Comparison of ENCODE assay signal across 18 cellular contexts in the genomic region with DNA sequence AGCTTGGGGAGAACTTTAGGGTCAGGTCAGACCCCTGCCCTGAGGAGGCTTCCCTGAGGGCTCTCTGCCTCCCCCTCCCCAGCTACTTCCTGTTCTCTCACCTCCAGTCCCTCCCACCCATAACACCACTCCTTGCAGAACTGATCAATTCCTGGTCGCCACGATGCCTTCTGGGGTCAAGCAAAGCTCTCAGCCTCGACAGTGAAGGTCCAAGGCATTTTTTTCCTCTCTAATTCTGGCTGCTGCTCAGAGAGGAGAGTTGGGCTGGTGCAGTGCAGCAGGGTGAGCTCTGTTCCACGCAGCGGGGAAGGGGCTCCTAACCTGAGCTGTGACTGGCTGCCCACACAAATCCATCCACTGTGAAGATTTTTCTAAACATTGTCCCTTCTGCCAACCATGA.
DNase-seq lines count a peak whose midpoint lies in the region; ATAC-seq and TF ChIP-seq lines count a peak whose summit lies in the region.
"Had no signal": no experiment of that assay in that cellular context is flagged by ENCODE, and none has a peak within 500 bp of the region (broad histone marks: within the 10 kb centered on the region; RNA-seq: fewer than 3 reads in every experiment).

No MANE protein-coding gene starts in this region.

- H3K9ac ChIP-seq in endodermal cell (ENCODE audit: extremely low read depth, low read length, poor library complexity, severe bottlenecking) (no peak overlapping the region), neuronal stem cell (ENCODE audit: low read depth, low read length, poor library complexity) (no peak overlapping the region)

- no peaks in the 10 kb centered on the region for H3K4me1 Mint-ChIP-seq in activated naive CD8-positive, alpha-beta T cell treated with anti-CD3 and anti-CD28 coated beads, Interleukin-2, amount 10 ng/mL, durations not matched to agents 7 days and 5 days
- no peaks in the 10 kb centered on the region for H3K4me1 Mint-ChIP-seq in activated naive CD8-positive, alpha-beta T cell treated with anti-CD3 and anti-CD28 coated beads, Interleukin-2, amount 50 U/mL, for 24 hours
- H3K4me1 Mint-ChIP-seq in endodermal cell, result peaks cover 8% of the 10 kb centered on the region
- H3K4me1 Mint-ChIP-seq: B cell had no signal

- no peak overlapping the region for H3K4me2 ChIP-seq in neuronal stem cell (ENCODE audit: insufficient read depth, low read length, poor library complexity, severe bottlenecking)
- H3K4me2 ChIP-seq: GM23338 had no signal

- no peak overlapping the region for H3K27ac ChIP-seq in endodermal cell (ENCODE audit: low read depth, low read length)
- H3K27ac ChIP-seq in upper lobe of right lung, result no peak overlapping the region
- H3K27ac ChIP-seq in neuronal stem cell (replicated peaks; ENCODE audit: low read length), result no peak overlapping the region
- no peak overlapping the region for H3K27ac ChIP-seq in lower lobe of right lung

- H4K91ac ChIP-seq in neuronal stem cell (ENCODE audit: low read depth, low read length, poor library complexity), result no peak overlapping the region

- H3K36me3 Mint-ChIP-seq in activated naive CD8-positive, alpha-beta T cell treated with anti-CD3 and anti-CD28 coated beads, Interleukin-2, amount 10 ng/mL, durations not matched to agents 7 days and 5 days, result no peaks in the 10 kb centered on the region
- no peaks in the 10 kb centered on the region for H3K36me3 Mint-ChIP-seq in activated naive CD8-positive, alpha-beta T cell treated with anti-CD3 and anti-CD28 coated beads, Interleukin-2, amount 50 U/mL, for 24 hours (ENCODE audit: low read depth)
- H3K36me3 Mint-ChIP-seq in endodermal cell (ENCODE audit: low read depth), result no peaks in the 10 kb centered on the region

- H3K36me3 ChIP-seq in endodermal cell (ENCODE audit: control insufficient read depth, insufficient read depth, low read length) (no peaks in the 10 kb centered on the region), upper lobe of right lung (no peaks in the 10 kb centered on the region), neuronal stem cell (replicated peaks in 1 of 2; ENCODE audit: control insufficient read depth in 2 of 2, insufficient read depth in 2 of 2, low read length in 2 of 2) (no peaks in the 10 kb centered on the region), lower lobe of right lung (no peaks in the 10 kb centered on the region)

- H3K14ac ChIP-seq in neuronal stem cell (ENCODE audit: low read length), result no peak overlapping the region

- H2AFZ ChIP-seq in neuronal stem cell (ENCODE audit: low read length), result no peak overlapping the region
- H2AFZ ChIP-seq: GM23338 had no signal

- H3K4ac ChIP-seq in neuronal stem cell (ENCODE audit: low read length), result no peak overlapping the region

- no peak overlapping the region for H3K23ac ChIP-seq in neuronal stem cell (ENCODE audit: low read depth, low read length, poor library complexity)

- H3K18ac ChIP-seq in neuronal stem cell (ENCODE audit: low read length), result no peak overlapping the region

- H3K4me3 ChIP-seq in endodermal cell (ENCODE audit: low read length) (no peak overlapping the region), upper lobe of right lung (no peak overlapping the region), neuronal stem cell (ENCODE audit: low read length in 2 of 2) (peak overlapping the region in 1 of 2 donors; percentile 53), lower lobe of right lung (no peak overlapping the region)
- H3K4me3 ChIP-seq: GM23338, K562 had no signal

- intact Hi-C loops in posterior vena cava (cut with DNase I), result no loop called here
- intact Hi-C loops in upper lobe of right lung (cut with DNase I), result no loop called here
- intact Hi-C loops in lower lobe of right lung (cut with DNase I), result no loop called here

- no peaks in the 10 kb centered on the region for H3K9me3 Mint-ChIP-seq in activated naive CD8-positive, alpha-beta T cell treated with anti-CD3 and anti-CD28 coated beads, Interleukin-2, amount 10 ng/mL, durations not matched to agents 7 days and 5 days
- H3K9me3 Mint-ChIP-seq in activated naive CD8-positive, alpha-beta T cell treated with anti-CD3 and anti-CD28 coated beads, Interleukin-2, amount 50 U/mL, for 24 hours, result no peaks in the 10 kb centered on the region
- no peaks in the 10 kb centered on the region for H3K9me3 Mint-ChIP-seq in endodermal cell
- H3K9me3 Mint-ChIP-seq: GM23338 had no signal

- POLR2A ChIA-PET in activated naive CD8-positive, alpha-beta T cell treated with anti-CD3 and anti-CD28 coated beads, Interleukin-2, amount 10 ng/mL, durations not matched to agents 7 days and 5 days (lab: Charles Lee), result no interaction called here

- H3K4me1 ChIP-seq in endodermal cell (ENCODE audit: control insufficient read depth, insufficient read depth, low read length) (no peaks in the 10 kb centered on the region), upper lobe of right lung (no peaks in the 10 kb centered on the region), neuronal stem cell (ENCODE audit: control insufficient read depth in 2 of 2, insufficient read depth in 1 of 2, low read depth in 1 of 2, low read length in 2 of 2) (peaks cover 0 to 3% of the 10 kb centered on the region in 2 donors), lower lobe of right lung (no peaks in the 10 kb centered on the region)

- no peak for TF ChIP-seq CTCF in endodermal cell (conservative IDR thresholded peaks at IDR 0.05)
- no peak for TF ChIP-seq CTCF in upper lobe of right lung (IDR thresholded peaks at IDR 0.05)
- TF ChIP-seq CTCF in lower lobe of right lung (IDR thresholded peaks at IDR 0.05), result no peak

- 97% methylated on average over 5 of the region's 5 CpGs; no CpG with 5 or more reads in 1 of the 2 experiments for WGBS in endodermal cell (ENCODE audit: insufficient coverage in 1 of 2, insufficient read length in 1 of 2), 2 experiments
- no CpG with 5 or more reads among the region's 5 CpGs for WGBS in neuronal stem cell (ENCODE audit: extremely low coverage in 2 of 2, insufficient read length in 2 of 2, insufficient replicate concordance in 1 of 2), 2 donors

- ATAC-seq in activated naive CD8-positive, alpha-beta T cell treated with anti-CD3 and anti-CD28 coated beads, Interleukin-2, amount 10 ng/mL, durations not matched to agents 7 days and 5 days (ENCODE audit: low read depth), result no peak
- no peak for ATAC-seq in activated naive CD8-positive, alpha-beta T cell treated with anti-CD3 and anti-CD28 coated beads, Interleukin-2, amount 50 U/mL, for 24 hours
- ATAC-seq in upper lobe of right lung (no peak), lower lobe of right lung (no peak)
- ATAC-seq: GM23338, K562 had no signal

- no peak overlapping the region for H2BK120ac ChIP-seq in neuronal stem cell (ENCODE audit: low read depth, low read length)

- no peak overlapping the region for H2BK12ac ChIP-seq in neuronal stem cell (ENCODE audit: low read length)

- H2BK15ac ChIP-seq in neuronal stem cell (ENCODE audit: low read length), result no peak overlapping the region

- H2AK5ac ChIP-seq in neuronal stem cell (ENCODE audit: low read depth, low read length), result no peak overlapping the region

- peaks cover 4% of the 10 kb centered on the region for H3K27me3 Mint-ChIP-seq in activated naive CD8-positive, alpha-beta T cell treated with anti-CD3 and anti-CD28 coated beads, Interleukin-2, amount 10 ng/mL, durations not matched to agents 7 days and 5 days
- H3K27me3 Mint-ChIP-seq in activated naive CD8-positive, alpha-beta T cell treated with anti-CD3 and anti-CD28 coated beads, Interleukin-2, amount 50 U/mL, for 24 hours, result peaks cover 14% of the 10 kb centered on the region
- no peaks in the 10 kb centered on the region for H3K27me3 Mint-ChIP-seq in endodermal cell (ENCODE audit: insufficient read depth)

- peak; percentile 7 for DNase-seq in activated naive CD8-positive, alpha-beta T cell treated with anti-CD3 and anti-CD28 coated beads, Interleukin-2, amount 10 ng/mL, durations not matched to agents 7 days and 5 days
- no peak for DNase-seq in activated naive CD8-positive, alpha-beta T cell treated with anti-CD3 and anti-CD28 coated beads, Interleukin-2, amount 50 U/mL, for 24 hours
- peak; percentile 25 for DNase-seq in endodermal cell
- peak; percentile 40 for DNase-seq in posterior vena cava (ENCODE audit: low spot score)
- peak; percentile 34 for DNase-seq in upper lobe of right lung
- DNase-seq in neuronal stem cell (ENCODE audit: low spot score), result no peak
- DNase-seq in lower lobe of right lung, result no peak
- no peak for DNase-seq in activated naive CD4-positive, alpha-beta T cell treated with anti-CD3 and anti-CD28 coated beads, Interleukin-2, amount 50 U/mL, for 16 hours
- DNase-seq: DMS79 treated with DMSO at 0.1 percent for 48 hours; NCI-H1105; NCI-H1694; NCI-H2081 treated with DMSO at 0.1 percent for 48 hours; NCI-H510A; NCI-H748 treated with DMSO at 0.1 percent for 48 hours; NK-92 treated with Interleukin-12 subunit alpha and Interleukin-12 subunit beta, amount 100 ng/mL, for 24 hours had no signal

- H3K79me1 ChIP-seq in neuronal stem cell (ENCODE audit: low read depth, low read length), result peaks cover 2% of the 10 kb centered on the region

- no peaks in the 10 kb centered on the region for H3K9me3 ChIP-seq in endodermal cell (ENCODE audit: control insufficient read depth, low read length)
- no peaks in the 10 kb centered on the region for H3K9me3 ChIP-seq in upper lobe of right lung
- H3K9me3 ChIP-seq in neuronal stem cell (replicated peaks in 1 of 2; ENCODE audit: control insufficient read depth in 2 of 2, insufficient read depth in 1 of 2, low read depth in 1 of 2, low read length in 2 of 2), result no peaks in the 10 kb centered on the region
- H3K9me3 ChIP-seq in lower lobe of right lung, result no peaks in the 10 kb centered on the region

- H3K27me3 ChIP-seq in endodermal cell (ENCODE audit: control insufficient read depth, insufficient read depth, low read length, poor library complexity, severe bottlenecking), result no peaks in the 10 kb centered on the region
- H3K27me3 ChIP-seq in upper lobe of right lung, result peaks cover 5% of the 10 kb centered on the region
- H3K27me3 ChIP-seq in neuronal stem cell (ENCODE audit: control insufficient read depth in 3 of 3, insufficient read depth in 3 of 3, low read depth in 1 of 3, low read length in 3 of 3), result peaks cover 0 to 22% (median 0%) of the 10 kb centered on the region in 3 experiments
- H3K27me3 ChIP-seq in lower lobe of right lung (ENCODE audit: low read depth), result peaks cover 16% of the 10 kb centered on the region

- H3K27ac Mint-ChIP-seq in activated naive CD8-positive, alpha-beta T cell treated with anti-CD3 and anti-CD28 coated beads, Interleukin-2, amount 10 ng/mL, durations not matched to agents 7 days and 5 days, result no peak overlapping the region
- no peak overlapping the region for H3K27ac Mint-ChIP-seq in activated naive CD8-positive, alpha-beta T cell treated with anti-CD3 and anti-CD28 coated beads, Interleukin-2, amount 50 U/mL, for 24 hours
- H3K27ac Mint-ChIP-seq in endodermal cell, result no peak overlapping the region
- H3K27ac Mint-ChIP-seq: B cell, GM23338 had no signal

- no peak overlapping the region for H2BK5ac ChIP-seq in neuronal stem cell (ENCODE audit: low read length)

- H4K8ac ChIP-seq in neuronal stem cell (ENCODE audit: low read depth, low read length), result no peak overlapping the region

- H3K4me3 Mint-ChIP-seq in activated naive CD8-positive, alpha-beta T cell treated with anti-CD3 and anti-CD28 coated beads, Interleukin-2, amount 10 ng/mL, durations not matched to agents 7 days and 5 days, result no peak overlapping the region
- no peak overlapping the region for H3K4me3 Mint-ChIP-seq in activated naive CD8-positive, alpha-beta T cell treated with anti-CD3 and anti-CD28 coated beads, Interleukin-2, amount 50 U/mL, for 24 hours
- no peak overlapping the region for H3K4me3 Mint-ChIP-seq in endodermal cell
- H3K4me3 Mint-ChIP-seq: B cell, GM23338 had no signal

Comparison
In these comparisons a context has a peak if more than half of its experiments do, and no peak if none do; other contexts are left out.
1. DNase-seq: peak in activated naive CD8-positive, alpha-beta T cell treated with anti-CD3 and anti-CD28 coated beads, Interleukin-2, amount 10 ng/mL, durations not matched to agents 7 days and 5 days (single experiment), endodermal cell (single experiment), posterior vena cava (single experiment) and upper lobe of right lung (single experiment); none in activated naive CD8-positive, alpha-beta T cell treated with anti-CD3 and anti-CD28 coated beads, Interleukin-2, amount 50 U/mL, for 24 hours (single experiment), neuronal stem cell (single experiment), lower lobe of right lung (single experiment) and activated naive CD4-positive, alpha-beta T cell treated with anti-CD3 and anti-CD28 coated beads, Interleukin-2, amount 50 U/mL, for 16 hours (single experiment).